Comparison of ENCODE assay signal across 1 cellular context in the genomic region with DNA sequence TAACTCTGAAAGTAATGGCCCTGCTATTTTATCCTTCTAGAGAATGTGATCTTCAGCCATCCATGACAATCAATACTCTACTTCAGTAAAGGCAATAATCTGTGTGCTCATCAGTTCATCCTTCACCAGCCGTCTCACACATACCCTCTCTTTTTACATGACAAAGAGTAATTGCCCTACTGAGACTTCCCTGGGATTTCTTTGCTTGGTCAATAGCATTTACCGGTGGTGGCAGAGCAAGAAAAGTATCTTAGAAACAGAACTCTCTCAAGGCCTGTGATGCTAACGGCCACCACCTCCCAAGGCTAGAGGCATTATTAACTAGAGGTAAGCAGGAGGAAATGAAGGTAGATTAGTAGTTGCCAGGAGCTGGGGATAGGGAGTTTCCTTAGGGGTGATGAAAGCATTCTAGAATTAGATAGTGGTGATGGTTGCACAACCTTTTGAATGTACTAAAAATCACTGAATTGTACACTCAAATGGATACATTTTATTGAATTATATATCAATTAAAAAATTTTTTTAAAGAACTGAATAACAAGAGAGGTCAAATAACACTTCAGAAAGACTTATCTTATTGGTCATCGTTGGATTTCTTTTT.
TF ChIP-seq lines count a peak whose summit lies in the region.

No MANE protein-coding gene starts in this region.

TF ChIP-seq in WTC11, 78 proteins besides CTCF, POLR2A, EP300 and RAD21 (continued from another document):
- TF ChIP-seq, protein P1, sequence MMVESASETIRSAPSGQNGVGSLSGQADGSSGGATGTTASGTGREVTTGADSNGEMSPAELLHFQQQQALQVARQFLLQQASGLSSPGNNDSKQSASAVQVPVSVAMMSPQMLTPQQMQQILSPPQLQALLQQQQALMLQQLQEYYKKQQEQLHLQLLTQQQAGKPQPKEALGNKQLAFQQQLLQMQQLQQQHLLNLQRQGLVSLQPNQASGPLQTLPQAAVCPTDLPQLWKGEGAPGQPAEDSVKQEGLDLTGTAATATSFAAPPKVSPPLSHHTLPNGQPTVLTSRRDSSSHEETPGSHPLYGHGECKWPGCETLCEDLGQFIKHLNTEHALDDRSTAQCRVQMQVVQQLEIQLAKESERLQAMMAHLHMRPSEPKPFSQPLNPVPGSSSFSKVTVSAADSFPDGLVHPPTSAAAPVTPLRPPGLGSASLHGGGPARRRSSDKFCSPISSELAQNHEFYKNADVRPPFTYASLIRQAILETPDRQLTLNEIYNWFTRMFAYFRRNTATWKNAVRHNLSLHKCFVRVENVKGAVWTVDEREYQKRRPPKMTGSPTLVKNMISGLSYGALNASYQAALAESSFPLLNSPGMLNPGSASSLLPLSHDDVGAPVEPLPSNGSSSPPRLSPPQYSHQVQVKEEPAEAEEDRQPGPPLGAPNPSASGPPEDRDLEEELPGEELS (CRISPR knock-in tag; IDR thresholded peaks at IDR 0.05), result no peak
- TF ChIP-seq, protein P2, sequence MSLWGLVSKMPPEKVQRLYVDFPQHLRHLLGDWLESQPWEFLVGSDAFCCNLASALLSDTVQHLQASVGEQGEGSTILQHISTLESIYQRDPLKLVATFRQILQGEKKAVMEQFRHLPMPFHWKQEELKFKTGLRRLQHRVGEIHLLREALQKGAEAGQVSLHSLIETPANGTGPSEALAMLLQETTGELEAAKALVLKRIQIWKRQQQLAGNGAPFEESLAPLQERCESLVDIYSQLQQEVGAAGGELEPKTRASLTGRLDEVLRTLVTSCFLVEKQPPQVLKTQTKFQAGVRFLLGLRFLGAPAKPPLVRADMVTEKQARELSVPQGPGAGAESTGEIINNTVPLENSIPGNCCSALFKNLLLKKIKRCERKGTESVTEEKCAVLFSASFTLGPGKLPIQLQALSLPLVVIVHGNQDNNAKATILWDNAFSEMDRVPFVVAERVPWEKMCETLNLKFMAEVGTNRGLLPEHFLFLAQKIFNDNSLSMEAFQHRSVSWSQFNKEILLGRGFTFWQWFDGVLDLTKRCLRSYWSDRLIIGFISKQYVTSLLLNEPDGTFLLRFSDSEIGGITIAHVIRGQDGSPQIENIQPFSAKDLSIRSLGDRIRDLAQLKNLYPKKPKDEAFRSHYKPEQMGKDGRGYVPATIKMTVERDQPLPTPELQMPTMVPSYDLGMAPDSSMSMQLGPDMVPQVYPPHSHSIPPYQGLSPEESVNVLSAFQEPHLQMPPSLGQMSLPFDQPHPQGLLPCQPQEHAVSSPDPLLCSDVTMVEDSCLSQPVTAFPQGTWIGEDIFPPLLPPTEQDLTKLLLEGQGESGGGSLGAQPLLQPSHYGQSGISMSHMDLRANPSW (CRISPR knock-in tag; conservative IDR thresholded peaks at IDR 0.05; ENCODE audit: low read depth), result no peak
- TF ChIP-seq, protein P3, sequence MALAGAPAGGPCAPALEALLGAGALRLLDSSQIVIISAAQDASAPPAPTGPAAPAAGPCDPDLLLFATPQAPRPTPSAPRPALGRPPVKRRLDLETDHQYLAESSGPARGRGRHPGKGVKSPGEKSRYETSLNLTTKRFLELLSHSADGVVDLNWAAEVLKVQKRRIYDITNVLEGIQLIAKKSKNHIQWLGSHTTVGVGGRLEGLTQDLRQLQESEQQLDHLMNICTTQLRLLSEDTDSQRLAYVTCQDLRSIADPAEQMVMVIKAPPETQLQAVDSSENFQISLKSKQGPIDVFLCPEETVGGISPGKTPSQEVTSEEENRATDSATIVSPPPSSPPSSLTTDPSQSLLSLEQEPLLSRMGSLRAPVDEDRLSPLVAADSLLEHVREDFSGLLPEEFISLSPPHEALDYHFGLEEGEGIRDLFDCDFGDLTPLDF (CRISPR knock-in tag; IDR thresholded peaks at IDR 0.05), result no peak
TF ChIP-seq in WTC11: peak in this region for 0.
